17 cellular contexts compared by ENCODE assay signal in genomic region chr3:140427786-140428185, GRCh38.
DNase-seq lines count a peak whose midpoint lies in the region; ATAC-seq, FAIRE-seq and TF ChIP-seq lines count a peak whose summit lies in the region.
"Had no signal": no experiment of that assay in that cellular context is flagged by ENCODE, and none has a peak within 500 bp of the region (broad histone marks: within the 10 kb centered on the region; RNA-seq: fewer than 3 reads in every experiment).

No MANE protein-coding gene starts in this region.

- H3K14ac ChIP-seq in neuronal stem cell (ENCODE audit: low read length) = no peak overlapping the region

- H2BK12ac ChIP-seq in neuronal stem cell (ENCODE audit: low read length) = no peak overlapping the region

- H3K4me1 ChIP-seq in esophagus muscularis mucosa (peaks cover 0 to 8% (median 3%) of the 10 kb centered on the region in 4 donors), neuronal stem cell (ENCODE audit: control insufficient read depth in 2 of 2, insufficient read depth in 1 of 2, low read depth in 1 of 2, low read length in 2 of 2) (peaks cover 0 to 28% of the 10 kb centered on the region in 2 donors)
- H3K4me1 ChIP-seq in CD4-positive, alpha-beta memory T cell (ENCODE audit: insufficient read depth, low read length) = no peaks in the 10 kb centered on the region

- H3K18ac ChIP-seq in neuronal stem cell (ENCODE audit: low read length) = peak overlapping the region; percentile 68

- H4K8ac ChIP-seq in neuronal stem cell (ENCODE audit: low read depth, low read length) = no peak overlapping the region

- POLR2A ChIA-PET in CD4-positive, alpha-beta memory T cell (lab: Charles Lee; ENCODE audit: partially characterized antibody) = no interaction called here

- H3K23ac ChIP-seq in neuronal stem cell (ENCODE audit: low read depth, low read length, poor library complexity) = no peak overlapping the region

- peaks cover 12% of the 10 kb centered on the region for H3K27me3 Mint-ChIP-seq in brain
- H3K27me3 Mint-ChIP-seq in CD4-positive, alpha-beta memory T cell = no peaks in the 10 kb centered on the region

- TF ChIP-seq CTCF in brain (conservative IDR thresholded peaks at IDR 0.05) = no peak
- TF ChIP-seq CTCF in bronchial epithelial cell (IDR thresholded peaks at IDR 0.05; ENCODE audit: insufficient read depth, low read length, severe bottlenecking) = no peak
- TF ChIP-seq CTCF in esophagus muscularis mucosa (IDR thresholded peaks at IDR 0.05) = no peak

- no peak overlapping the region for H4K91ac ChIP-seq in neuronal stem cell (ENCODE audit: low read depth, low read length, poor library complexity)

- H3K79me1 ChIP-seq in neuronal stem cell (ENCODE audit: low read depth, low read length) = no peaks in the 10 kb centered on the region

- H3K4me1 Mint-ChIP-seq in brain = peaks cover 73% of the 10 kb centered on the region
- no peaks in the 10 kb centered on the region for H3K4me1 Mint-ChIP-seq in CD4-positive, alpha-beta memory T cell

- H3K27ac Mint-ChIP-seq in brain = peak overlapping the region in 4 of 5 experiments; percentile 7 to 65 (median 18)
- H3K27ac Mint-ChIP-seq in CD4-positive, alpha-beta memory T cell = no peak overlapping the region
- H3K27ac Mint-ChIP-seq: CD8-positive, alpha-beta T cell; H9 had no signal

- peaks cover 0 to 4% (median 0%) of the 10 kb centered on the region in 5 experiments for H3K9me3 Mint-ChIP-seq in brain
- no peaks in the 10 kb centered on the region for H3K9me3 Mint-ChIP-seq in CD4-positive, alpha-beta memory T cell
- H3K9me3 Mint-ChIP-seq: CD8-positive, alpha-beta T cell; H9 had no signal

- TF ChIP-seq POLR2A in esophagus muscularis mucosa (IDR thresholded peaks at IDR 0.05; ENCODE audit: low read depth) = no peak

- H2BK120ac ChIP-seq in neuronal stem cell (ENCODE audit: low read depth, low read length) = no peak overlapping the region

- H3K4me3 ChIP-seq in bronchial epithelial cell (ENCODE audit: low read depth, low read length) = no peak overlapping the region
- H3K4me3 ChIP-seq in esophagus muscularis mucosa = no peak overlapping the region
- H3K4me3 ChIP-seq in neuronal stem cell (ENCODE audit: low read length in 2 of 2) = no peak overlapping the region
- no peak overlapping the region for H3K4me3 ChIP-seq in CD4-positive, alpha-beta memory T cell (ENCODE audit: low read length in 2 of 2)
- H3K4me3 ChIP-seq: GM23248 had no signal

- CTCF ChIA-PET in CD4-positive, alpha-beta memory T cell (lab: Charles Lee; ENCODE audit: partially characterized antibody) = no interaction called here

- 100% methylated on average over 1 of the region's 1 CpG for WGBS in esophagus muscularis mucosa
- WGBS in neuronal stem cell (ENCODE audit: extremely low coverage in 2 of 2, insufficient read length in 2 of 2, insufficient replicate concordance in 1 of 2), 2 donors = no CpG with 5 or more reads among the region's 1 CpG

- peaks cover 1% of the 10 kb centered on the region for H3K27me3 ChIP-seq in bronchial epithelial cell (ENCODE audit: control insufficient read depth, insufficient read depth, low read length)
- H3K27me3 ChIP-seq in esophagus muscularis mucosa = no peaks in the 10 kb centered on the region
- no peaks in the 10 kb centered on the region for H3K27me3 ChIP-seq in neuronal stem cell (ENCODE audit: control insufficient read depth in 3 of 3, insufficient read depth in 3 of 3, low read depth in 1 of 3, low read length in 3 of 3)
- no peaks in the 10 kb centered on the region for H3K27me3 ChIP-seq in CD4-positive, alpha-beta memory T cell (ENCODE audit: insufficient read depth, low read length)

- H2AFZ ChIP-seq in neuronal stem cell (ENCODE audit: low read length) = no peak overlapping the region
- H2AFZ ChIP-seq: GM23248 had no signal

- H3K9ac ChIP-seq in neuronal stem cell (ENCODE audit: low read depth, low read length, poor library complexity) = no peak overlapping the region
- H3K9ac ChIP-seq: GM23248 had no signal

- H3K27ac ChIP-seq in esophagus muscularis mucosa (replicated peaks in 1 of 4) = no peak overlapping the region
- no peak overlapping the region for H3K27ac ChIP-seq in neuronal stem cell (replicated peaks; ENCODE audit: low read length)
- no peak overlapping the region for H3K27ac ChIP-seq in CD4-positive, alpha-beta memory T cell (ENCODE audit: low read depth, low read length)
- H3K27ac ChIP-seq: GM23248 had no signal

- intact Hi-C loops in esophagus muscularis mucosa (cut with DNase I) = no loop called here
- intact Hi-C loops in CD4-positive, alpha-beta memory T cell (cut with micrococcal nuclease) = no loop called here

- no peak overlapping the region for H2BK5ac ChIP-seq in neuronal stem cell (ENCODE audit: low read length)

- no peaks in the 10 kb centered on the region for H3K36me3 Mint-ChIP-seq in brain
- H3K36me3 Mint-ChIP-seq in CD4-positive, alpha-beta memory T cell = no peaks in the 10 kb centered on the region
- H3K36me3 Mint-ChIP-seq: CD8-positive, alpha-beta T cell had no signal

- H3K36me3 ChIP-seq in bronchial epithelial cell (ENCODE audit: control insufficient read depth, insufficient read depth, low read length) (no peaks in the 10 kb centered on the region), esophagus muscularis mucosa (no peaks in the 10 kb centered on the region), neuronal stem cell (replicated peaks in 1 of 2; ENCODE audit: control insufficient read depth in 2 of 2, insufficient read depth in 2 of 2, low read length in 2 of 2) (no peaks in the 10 kb centered on the region)
- no peaks in the 10 kb centered on the region for H3K36me3 ChIP-seq in CD4-positive, alpha-beta memory T cell (ENCODE audit: insufficient read depth, low read length)

- H2BK15ac ChIP-seq in neuronal stem cell (ENCODE audit: low read length) = no peak overlapping the region

- TF ChIP-seq EP300 in esophagus muscularis mucosa (IDR thresholded peaks at IDR 0.05) = no peak

- no peak for ATAC-seq in GM21825 (IDR thresholded peaks at IDR 0.05; ENCODE audit: unreplicated experiment)
- ATAC-seq: CD8-positive, alpha-beta T cell; HCT116 had no signal

- no peak overlapping the region for H3K4ac ChIP-seq in neuronal stem cell (ENCODE audit: low read length)

- no peak overlapping the region for H3K4me3 Mint-ChIP-seq in brain
- H3K4me3 Mint-ChIP-seq in CD4-positive, alpha-beta memory T cell = no peak overlapping the region
- H3K4me3 Mint-ChIP-seq: CD8-positive, alpha-beta T cell; H9 had no signal

- no peak overlapping the region for H3K4me2 ChIP-seq in neuronal stem cell (ENCODE audit: insufficient read depth, low read length, poor library complexity, severe bottlenecking)

- DNase-seq in bronchial epithelial cell (ENCODE audit: low read depth) (no peak), esophagus muscularis mucosa (ENCODE audit: extremely low spot score) (peak; percentile 75), neuronal stem cell (ENCODE audit: low spot score) (no peak), NCI-H1092 (lab: John Stamatoyannopoulos, UW) (no peak)
- no peak for DNase-seq in CD4-positive, alpha-beta memory T cell
- DNase-seq: C1 segment of cervical spinal cord; Caco-2; CD8-positive, alpha-beta T cell; DMS153; DND-41; GM23248; H9 had no signal

- FAIRE-seq in bronchial epithelial cell (lab: Jason Lieb, UNC) = peak; percentile 36
- FAIRE-seq: G401.6, GM12892 had no signal

- H3K9me3 ChIP-seq in esophagus muscularis mucosa (no peaks in the 10 kb centered on the region), neuronal stem cell (replicated peaks in 1 of 2; ENCODE audit: control insufficient read depth in 2 of 2, insufficient read depth in 1 of 2, low read depth in 1 of 2, low read length in 2 of 2) (no peaks in the 10 kb centered on the region)
- no peaks in the 10 kb centered on the region for H3K9me3 ChIP-seq in CD4-positive, alpha-beta memory T cell (ENCODE audit: control insufficient read depth in 1 of 2, low read length in 2 of 2)
- H3K9me3 ChIP-seq: Caco-2 had no signal

- no peak overlapping the region for H2AK5ac ChIP-seq in neuronal stem cell (ENCODE audit: low read depth, low read length)

Comparison
In these comparisons a context has a peak if more than half of its experiments do, and no peak if none do; other contexts are left out.
1. H3K27ac Mint-ChIP-seq: peak in brain (4 of 5); none in CD4-positive, alpha-beta memory T cell (0 of 7).